Comparison of ENCODE assay signal across 1 cellular context in genomic region chr5:95709967-95710650, GRCh38.
A peak's percentile ranks its signal among the peaks of the same experiment; 100 is the strongest.
TF ChIP-seq lines count a peak whose summit lies in the region.

No MANE protein-coding gene starts in this region.

TF ChIP-seq in HEK293, 187 proteins besides CTCF, POLR2A, EP300 and RAD21 (continued from another document):
- TF ChIP-seq ZNF629 (tag by site-specific recombination; IDR thresholded peaks at IDR 0.05) (no peak), ZNF658 (tag by site-specific recombination; IDR thresholded peaks at IDR 0.05) (no peak), AEBP2 (tag by site-specific recombination; IDR thresholded peaks at IDR 0.05; ENCODE audit: borderline replicate concordance) (no peak), SP7 (tag by site-specific recombination; IDR thresholded peaks at IDR 0.05) (peak; percentile 34), ZNF16 (tag by site-specific recombination; IDR thresholded peaks at IDR 0.05; ENCODE audit: low read depth) (peak; percentile 78), ZNF707 (tag by site-specific recombination; IDR thresholded peaks at IDR 0.05) (no peak), ZNF513 (tag by site-specific recombination; IDR thresholded peaks at IDR 0.05) (no peak), ZNF664 (tag by site-specific recombination; IDR thresholded peaks at IDR 0.05) (no peak), ZBTB17 (tag by site-specific recombination; IDR thresholded peaks at IDR 0.05) (no peak), KLF17 (tag by site-specific recombination; IDR thresholded peaks at IDR 0.05) (no peak), ZNF211 (tag by site-specific recombination; IDR thresholded peaks at IDR 0.05; ENCODE audit: low read depth) (no peak), ZNF302 (tag by site-specific recombination; IDR thresholded peaks at IDR 0.05; ENCODE audit: low read depth) (no peak), ZNF248 (tag by site-specific recombination; IDR thresholded peaks at IDR 0.05) (no peak), BCL11B (tag by site-specific recombination; IDR thresholded peaks at IDR 0.05; ENCODE audit: low read depth) (no peak), ZNF169 (tag by site-specific recombination; IDR thresholded peaks at IDR 0.05) (no peak), ZNF558 (tag by site-specific recombination; IDR thresholded peaks at IDR 0.05) (no peak), ZNF433 (tag by site-specific recombination; IDR thresholded peaks at IDR 0.05; ENCODE audit: low read depth) (no peak), ZBTB21 (tag by site-specific recombination; IDR thresholded peaks at IDR 0.05) (no peak), PRDM4 (tag by site-specific recombination; IDR thresholded peaks at IDR 0.05) (no peak), ZNF354C (tag by site-specific recombination; IDR thresholded peaks at IDR 0.05; ENCODE audit: borderline replicate concordance, low read depth) (no peak), INSM2 (tag by site-specific recombination; IDR thresholded peaks at IDR 0.05) (no peak), ZNF202 (tag by site-specific recombination; IDR thresholded peaks at IDR 0.05; ENCODE audit: borderline replicate concordance) (no peak), REPIN1 (tag by site-specific recombination; IDR thresholded peaks at IDR 0.05; ENCODE audit: low read depth) (no peak), ZNF324 (tag by site-specific recombination; IDR thresholded peaks at IDR 0.05) (no peak), ZBTB7A (tag by site-specific recombination; IDR thresholded peaks at IDR 0.05; ENCODE audit: low read depth) (no peak), MZF1 (tag by site-specific recombination; IDR thresholded peaks at IDR 0.05; ENCODE audit: borderline replicate concordance) (no peak; the same call in 1 of the 2 replicates), ZNF292 (tag by site-specific recombination; IDR thresholded peaks at IDR 0.05; ENCODE audit: borderline replicate concordance, low read depth) (no peak), ZNF830 (tag by site-specific recombination; IDR thresholded peaks at IDR 0.05; ENCODE audit: low read depth) (no peak), ZNF623 (tag by site-specific recombination; IDR thresholded peaks at IDR 0.05) (no peak), ZNF221 (tag by site-specific recombination; IDR thresholded peaks at IDR 0.05; ENCODE audit: borderline replicate concordance) (no peak), ZNF423 (tag by site-specific recombination; IDR thresholded peaks at IDR 0.05) (no peak), ZSCAN30 (tag by site-specific recombination; IDR thresholded peaks at IDR 0.05) (peak; percentile 92), ZNF398 (tag by site-specific recombination; IDR thresholded peaks at IDR 0.05) (no peak), OSR2 (tag by site-specific recombination; IDR thresholded peaks at IDR 0.05) (peak; percentile 83), YY2 (tag by site-specific recombination; IDR thresholded peaks at IDR 0.05) (no peak), ZNF174 (tag by site-specific recombination; IDR thresholded peaks at IDR 0.05) (no peak), SETDB1 (IDR thresholded peaks at IDR 0.05; ENCODE audit: insufficient read length, low read length) (peak; percentile 22), HIC1 (tag by site-specific recombination; IDR thresholded peaks at IDR 0.05) (no peak), TSHZ1 (tag by site-specific recombination; IDR thresholded peaks at IDR 0.05; ENCODE audit: borderline replicate concordance) (no peak), GLI4 (tag by site-specific recombination; IDR thresholded peaks at IDR 0.05) (no peak), SP3 (tag by site-specific recombination; IDR thresholded peaks at IDR 0.05) (0 out of 2 replicates have a peak, but pooled peaks have one; percentile 11), GLIS2 (tag by site-specific recombination; IDR thresholded peaks at IDR 0.05) (no peak), BCL11A (tag by site-specific recombination; IDR thresholded peaks at IDR 0.05; ENCODE audit: low read depth) (no peak), ZNF701 (tag by site-specific recombination; IDR thresholded peaks at IDR 0.05) (no peak), MYNN (tag by site-specific recombination; IDR thresholded peaks at IDR 0.05; ENCODE audit: borderline replicate concordance) (no peak)
